Comparison of ENCODE assay signal across 8 cellular contexts in genomic region chr2:25294573-25295462, GRCh38. TPM values are rescaled to one million over a fixed set of nuclear protein-coding genes. Genes with fewer than 3 reads are reported as not detected.
DNase-seq lines count a peak whose midpoint lies in the region; ATAC-seq and TF ChIP-seq lines count a peak whose summit lies in the region.

No MANE protein-coding gene starts in this region.

- H3K4me1 ChIP-seq in Loucy (ENCODE audit: insufficient read depth, low read length, poor library complexity, severe bottlenecking), result peaks cover 35% of the 10 kb centered on the region

- DNase-seq in GF-D8 (lab: John Stamatoyannopoulos, UW) (peak; percentile 69), chondrocyte (ENCODE audit: low spot score) (no peak), memory B cell (ENCODE audit: low spot score in 2 of 2) (peak; percentile 46 to 60), NCI-H524 treated with DMSO at 0.1 percent for 48 hours (lab: John Stamatoyannopoulos, UW) (no peak)
- peak in 3 of 4 experiments; percentile 25 to 74 (median 72) for DNase-seq in activated CD4-positive, CD25-positive, alpha-beta regulatory T cell (lab: John Stamatoyannopoulos, UW)
- peak; percentile 84 for DNase-seq in stimulated activated CD8-positive, alpha-beta memory T cell treated with anti-CD3 and anti-CD28 coated beads, Interleukin-4, amount 100 ng/mL, for 48 hours

- H3K4me2 ChIP-seq in Loucy (ENCODE audit: low read depth, low read length, poor library complexity, severe bottlenecking), result peak overlapping the region; percentile 89

- no peaks in the 10 kb centered on the region for H3F3A ChIP-seq in Loucy (ENCODE audit: low read depth)

- no peaks in the 10 kb centered on the region for H3K27me3 Mint-ChIP-seq in chondrocyte (ENCODE audit: low read depth)
- H3K27me3 Mint-ChIP-seq in memory B cell, result no peaks in the 10 kb centered on the region

- no peaks in the 10 kb centered on the region for H3K27me3 ChIP-seq in Loucy (ENCODE audit: insufficient read depth, low read length, poor library complexity, severe bottlenecking)

- H3K79me2 ChIP-seq in Loucy (ENCODE audit: insufficient read depth, low read length), result no peaks in the 10 kb centered on the region

- H3K9me3 Mint-ChIP-seq in chondrocyte (ENCODE audit: low read depth) (no peaks in the 10 kb centered on the region), memory B cell (no peaks in the 10 kb centered on the region)

- peaks cover 22% of the 10 kb centered on the region for H3K4me1 Mint-ChIP-seq in chondrocyte (ENCODE audit: low read depth)
- peaks cover 29% of the 10 kb centered on the region for H3K4me1 Mint-ChIP-seq in memory B cell

- peak overlapping the region; percentile 72 for H3K4me3 ChIP-seq in Loucy (ENCODE audit: low read length, poor library complexity, severe bottlenecking)

- H3K9me3 ChIP-seq in Loucy (ENCODE audit: insufficient read depth, low read depth, low read length), result no peaks in the 10 kb centered on the region

- H3K4me3 Mint-ChIP-seq in chondrocyte (ENCODE audit: unreplicated experiment), result no peak overlapping the region
- H3K4me3 Mint-ChIP-seq in memory B cell, result peak overlapping the region; percentile 73

- ATAC-seq in GM21576 (IDR thresholded peaks at IDR 0.05; ENCODE audit: unreplicated experiment) (peak; percentile 77), memory B cell (ENCODE audit: low read depth) (peak; percentile 87)

- no peak for TF ChIP-seq CTCF in Loucy (conservative IDR thresholded peaks at IDR 0.05; ENCODE audit: low read length)
- no peak for TF ChIP-seq CTCF in chondrocyte (IDR thresholded peaks at IDR 0.05)

- H2AFZ ChIP-seq in Loucy (ENCODE audit: low read length), result peak overlapping the region; percentile 5; the same call in 1 of the 2 replicates

- H3K9me2 ChIP-seq in Loucy (replicated peaks; ENCODE audit: low read depth, low read length), result no peaks in the 10 kb centered on the region

- no peaks in the 10 kb centered on the region for H4K20me1 ChIP-seq in Loucy (ENCODE audit: insufficient read depth, low read length, poor library complexity, severe bottlenecking)

- peak overlapping the region; percentile 79 for H3K9ac ChIP-seq in Loucy (ENCODE audit: low read depth, low read length, poor library complexity, severe bottlenecking)

- peaks cover 3% of the 10 kb centered on the region; the same call in 1 of the 2 replicates for H3K36me3 ChIP-seq in Loucy (ENCODE audit: insufficient read depth, low read length)

- H3K36me3 Mint-ChIP-seq in chondrocyte (ENCODE audit: low read depth) (peaks cover 5% of the 10 kb centered on the region), memory B cell (no peaks in the 10 kb centered on the region)

- H3K27ac Mint-ChIP-seq in chondrocyte (ENCODE audit: unreplicated experiment) (peak overlapping the region; percentile 84), memory B cell (peak overlapping the region; percentile 83)

RNA-seq across cellular contexts. Expression of gene DNMT3A, which starts 46.9 kb away (rescaled TPM):
- 43.9 to 56.7 TPM (median 45.4 TPM) in 3 replicates for total RNA-seq in chondrocyte

Comparison
In these comparisons a context has a peak if more than half of its experiments do, and no peak if none do; other contexts are left out.
1. DNase-seq: peak in GF-D8 (single experiment), activated CD4-positive, CD25-positive, alpha-beta regulatory T cell (3 of 4), memory B cell (2 of 2) and stimulated activated CD8-positive, alpha-beta memory T cell treated with anti-CD3 and anti-CD28 coated beads, Interleukin-4, amount 100 ng/mL, for 48 hours (single experiment); none in chondrocyte (single experiment) and NCI-H524 treated with DMSO at 0.1 percent for 48 hours (single experiment).